ENCODE assay signal across 8 cellular contexts in genomic region chr2:178241852-178242551, GRCh38. TPM values are rescaled to one million over a fixed set of nuclear protein-coding genes. Genes with fewer than 3 reads are reported as not detected.
DNase-seq lines count a peak whose midpoint lies in the region; ATAC-seq, FAIRE-seq and TF ChIP-seq lines count a peak whose summit lies in the region.

No MANE protein-coding gene starts in this region.

- H3K4me3 Mint-ChIP-seq in activated naive CD8-positive, alpha-beta T cell treated with anti-CD3 and anti-CD28 coated beads, Interleukin-2, amount 50 U/mL, for 24 hours: no peak overlapping the region

- peaks cover 6% of the 10 kb centered on the region for H3K4me1 ChIP-seq in body of pancreas
- H3K4me1 ChIP-seq in kidney (ENCODE audit: control insufficient read depth in 1 of 2, insufficient read depth in 1 of 2, low read depth in 1 of 2, low read length in 2 of 2): no peaks in the 10 kb centered on the region

- H3K36me3 Mint-ChIP-seq in activated naive CD8-positive, alpha-beta T cell treated with anti-CD3 and anti-CD28 coated beads, Interleukin-2, amount 50 U/mL, for 24 hours (ENCODE audit: low read depth): no peaks in the 10 kb centered on the region

- WGBS in body of pancreas, 2 donors: 36 to 39% methylated on average over 5 of the region's 5 CpGs

- H3K9me3 ChIP-seq in body of pancreas (no peaks in the 10 kb centered on the region), kidney (ENCODE audit: control insufficient read depth in 1 of 2, low read length in 2 of 2) (no peaks in the 10 kb centered on the region)

- DNase-seq in AG09319 (ENCODE audit: extremely low read depth, low read depth) (peak; percentile 79), NCI-H1694 treated with DMSO at 0.1 percent for 48 hours (lab: John Stamatoyannopoulos, UW) (peak; percentile 95), body of pancreas (peak; percentile 66 to 85 (median 74)), kidney (no peak), ureter (ENCODE audit: low spot score) (peak; percentile 69)
- DNase-seq in activated T-cell treated with anti-CD3 and anti-CD28 coated beads, Interleukin-2, amount 50 U/mL, for 48 hours: no peak
- DNase-seq in activated naive CD8-positive, alpha-beta T cell treated with anti-CD3 and anti-CD28 coated beads, Interleukin-2, amount 50 U/mL, for 24 hours: no peak

- H3K36me3 ChIP-seq in body of pancreas (replicated peaks in 1 of 2; ENCODE audit: insufficient read depth in 1 of 2, low read depth in 2 of 2): no peaks in the 10 kb centered on the region
- no peaks in the 10 kb centered on the region for H3K36me3 ChIP-seq in kidney (ENCODE audit: control insufficient read depth in 1 of 2, insufficient read depth in 2 of 2, low read length in 2 of 2)

- H3K9ac ChIP-seq in kidney (ENCODE audit: low read length in 2 of 2): no peak overlapping the region

- H3K27ac Mint-ChIP-seq in activated naive CD8-positive, alpha-beta T cell treated with anti-CD3 and anti-CD28 coated beads, Interleukin-2, amount 50 U/mL, for 24 hours: no peak overlapping the region

- peaks cover 19% of the 10 kb centered on the region for H3K27me3 Mint-ChIP-seq in activated naive CD8-positive, alpha-beta T cell treated with anti-CD3 and anti-CD28 coated beads, Interleukin-2, amount 50 U/mL, for 24 hours

- TF ChIP-seq CTCF in AG09319 (IDR thresholded peaks at IDR 0.05; ENCODE audit: low read depth, low read length) (no peak), body of pancreas (IDR thresholded peaks at IDR 0.05) (no peak), kidney (IDR thresholded peaks at IDR 0.05; ENCODE audit: borderline replicate concordance, extremely low read depth, insufficient read depth) (no peak)

- no peaks in the 10 kb centered on the region for H3K27me3 ChIP-seq in body of pancreas

- no peaks in the 10 kb centered on the region for H3K9me3 Mint-ChIP-seq in activated naive CD8-positive, alpha-beta T cell treated with anti-CD3 and anti-CD28 coated beads, Interleukin-2, amount 50 U/mL, for 24 hours

- intact Hi-C loops in body of pancreas (cut with DNase I): no loop called here
- intact Hi-C loops in kidney (cut with DNase I): no loop called here

- H3K4me3 ChIP-seq in body of pancreas: no peak overlapping the region
- no peak overlapping the region for H3K4me3 ChIP-seq in kidney (ENCODE audit: low read length in 2 of 2)

- H3K4me1 Mint-ChIP-seq in activated naive CD8-positive, alpha-beta T cell treated with anti-CD3 and anti-CD28 coated beads, Interleukin-2, amount 50 U/mL, for 24 hours: no peaks in the 10 kb centered on the region

- peak; percentile 46 for FAIRE-seq in kidney (lab: Jason Lieb, UNC)

- no peak for TF ChIP-seq POLR2A in body of pancreas (IDR thresholded peaks at IDR 0.05)

- ATAC-seq in body of pancreas: peak; percentile 100
- no peak for ATAC-seq in GM21423 (IDR thresholded peaks at IDR 0.05; ENCODE audit: unreplicated experiment)
- no peak for ATAC-seq in activated naive CD8-positive, alpha-beta T cell treated with anti-CD3 and anti-CD28 coated beads, Interleukin-2, amount 50 U/mL, for 24 hours

- peak overlapping the region in 3 of 4 donors; percentile 2 to 69 (median 67) for H3K27ac ChIP-seq in body of pancreas
- no peak overlapping the region for H3K27ac ChIP-seq in kidney (ENCODE audit: low read depth in 2 of 2, low read length in 2 of 2)

RNA-seq across cellular contexts. Expression of gene OSBPL6, which starts 47.7 kb away (rescaled TPM):
- total RNA-seq in body of pancreas (1 to 10 TPM in 1 of 2 donors, under 1 TPM in 1; 0.26 to 2.0 TPM), kidney (0.91 TPM), ureter (2.4 TPM)
- polyA plus RNA-seq in kidney (ENCODE audit: insufficient read depth, low read depth, low replicate concordance): 1.4 TPM

Comparison
In these comparisons a context has a peak if more than half of its experiments do, and no peak if none do; other contexts are left out.
1. DNase-seq: peak in AG09319 (single experiment), NCI-H1694 treated with DMSO at 0.1 percent for 48 hours (single experiment), body of pancreas (4 of 4) and ureter (single experiment); none in kidney (single experiment), activated T-cell treated with anti-CD3 and anti-CD28 coated beads, Interleukin-2, amount 50 U/mL, for 48 hours (0 of 2) and activated naive CD8-positive, alpha-beta T cell treated with anti-CD3 and anti-CD28 coated beads, Interleukin-2, amount 50 U/mL, for 24 hours (single experiment).
2. H3K27ac ChIP-seq: peak in body of pancreas (3 of 4); none in kidney (0 of 2).